ENCODE assay signal across 16 cellular contexts in the genomic region with DNA sequence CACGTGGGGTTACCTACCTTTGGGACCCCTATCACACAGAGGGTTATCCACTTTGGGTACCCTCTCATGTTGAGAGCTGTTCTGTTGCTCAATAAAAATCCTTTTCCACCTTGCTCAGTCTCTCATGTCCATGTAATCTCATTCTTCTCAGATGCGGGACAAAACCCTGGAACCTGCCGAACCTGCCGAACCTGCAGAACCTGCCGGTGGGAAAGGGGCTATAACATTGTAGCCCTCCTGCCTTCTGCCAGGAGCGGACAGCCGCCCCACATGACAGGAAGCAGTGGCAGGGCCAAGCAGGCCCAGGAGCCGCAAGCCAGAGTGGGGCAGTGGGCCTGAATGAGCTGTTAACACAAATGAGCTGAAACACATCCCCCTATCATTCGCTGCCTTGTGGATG. TPM values are rescaled to one million over a fixed set of nuclear protein-coding genes. Genes with fewer than 3 reads are reported as not detected.
DNase-seq lines count a peak whose midpoint lies in the region; ATAC-seq and TF ChIP-seq lines count a peak whose summit lies in the region.
"Had no signal": no experiment of that assay in that cellular context is flagged by ENCODE, and none has a peak within 500 bp of the region (broad histone marks: within the 10 kb centered on the region; RNA-seq: fewer than 3 reads in every experiment).

No MANE protein-coding gene starts in this region.

- H2BK120ac ChIP-seq in neuronal stem cell (ENCODE audit: low read depth, low read length), result no peak overlapping the region

- 97% methylated on average over 5 of the region's 9 CpGs for WGBS in mammary epithelial cell (ENCODE audit: low coverage, missing lambda C conversion rate)
- no CpG with 5 or more reads among the region's 9 CpGs for WGBS in neuronal stem cell (ENCODE audit: extremely low coverage in 2 of 2, insufficient read length in 2 of 2, insufficient replicate concordance in 1 of 2), 2 donors

- no peak overlapping the region for H2AK5ac ChIP-seq in neuronal stem cell (ENCODE audit: low read depth, low read length)

- no peaks in the 10 kb centered on the region for H3K27me3 Mint-ChIP-seq in MCF 10A (ENCODE audit: insufficient read depth, unreplicated experiment)
- H3K27me3 Mint-ChIP-seq in activated T-helper 17 cell treated with anti-CD3 and anti-CD28 coated beads, Interleukin-2, amount 50 U/mL, for 72 hours, result no peaks in the 10 kb centered on the region
- H3K27me3 Mint-ChIP-seq in CD8-positive, alpha-beta memory T cell, result no peaks in the 10 kb centered on the region
- H3K27me3 Mint-ChIP-seq: CD4-positive, alpha-beta T cell had no signal

- no peak for ATAC-seq in activated T-helper 17 cell treated with anti-CD3 and anti-CD28 coated beads, Interleukin-2, amount 50 U/mL, for 72 hours (replicated peaks)
- ATAC-seq in HG03108 (IDR thresholded peaks at IDR 0.05; ENCODE audit: unreplicated experiment) (no peak), GM18519 (IDR thresholded peaks at IDR 0.05; ENCODE audit: low FRiP score, unreplicated experiment) (no peak)

- no peak overlapping the region for H3K23ac ChIP-seq in neuronal stem cell (ENCODE audit: low read depth, low read length, poor library complexity)

- POLR2A ChIA-PET in MCF 10A (lab: Yijun Ruan, JAX), result interaction anchor here (0.7 to 1.1 kb wide), 2 partner anchors 19 to 32 kb away, joined by 3 read pairs; a partner anchor contains a TSS
- POLR2A ChIA-PET in CD8-positive, alpha-beta memory T cell (lab: Charles Lee), result no interaction called here

- BruUV-seq in MCF 10A (replicated peaks; lab: Mats Ljungman, UMichigan) (no TSS peak), mammary epithelial cell (replicated peaks; lab: Mats Ljungman, UMichigan) (no TSS peak)

- in situ Hi-C loops in mammary epithelial cell (cut with MboI; ENCODE audit: low sequenced_read_pairs in 2 of 2), result loop anchor here (25.0 kb wide), 1 partner anchor 458 kb away; a partner anchor contains a TSS

- no peak overlapping the region for H3K4me3 Mint-ChIP-seq in MCF 10A (ENCODE audit: unreplicated experiment)
- peak overlapping the region; percentile 52 for H3K4me3 Mint-ChIP-seq in activated T-helper 17 cell treated with anti-CD3 and anti-CD28 coated beads, Interleukin-2, amount 50 U/mL, for 72 hours
- H3K4me3 Mint-ChIP-seq in CD8-positive, alpha-beta memory T cell, result no peak overlapping the region

- DNase-seq in MCF 10A (ENCODE audit: unreplicated experiment), result no peak
- DNase-seq in mammary epithelial cell, result no peak
- no peak for DNase-seq in neuronal stem cell (ENCODE audit: low spot score)
- DNase-seq in CD8-positive, alpha-beta memory T cell, result no peak
- DNase-seq: ACHN; BE2C; CD4-positive, alpha-beta T cell; DMS79 treated with DMSO at 0.1 percent for 48 hours; GF-D8; GM23248; HCEC 1CT had no signal

- H2AFZ ChIP-seq in mammary epithelial cell (ENCODE audit: low read depth, low read length) (no peak overlapping the region), neuronal stem cell (ENCODE audit: low read length) (no peak overlapping the region)
- H2AFZ ChIP-seq: GM23248 had no signal

- dilution Hi-C loops in mammary epithelial cell (cut with HindIII; ENCODE audit: low sequenced_read_pairs), result no loop called here

- TF ChIP-seq CTCF in MCF 10A (IDR thresholded peaks at IDR 0.05; ENCODE audit: unreplicated experiment) (no peak), mammary epithelial cell (conservative IDR thresholded peaks at IDR 0.05 in 1 of 2, IDR thresholded peaks at IDR 0.05 in 1 of 2; ENCODE audit: extremely low read depth in 1 of 2, insufficient read depth in 1 of 2, low read depth in 1 of 2, low read length in 2 of 2) (no peak)

- peaks cover 10% of the 10 kb centered on the region for H3K36me3 ChIP-seq in mammary epithelial cell (ENCODE audit: insufficient read depth, low read length)
- peaks cover 26 to 96% of the 10 kb centered on the region in 2 donors for H3K36me3 ChIP-seq in neuronal stem cell (replicated peaks in 1 of 2; ENCODE audit: control insufficient read depth in 2 of 2, insufficient read depth in 2 of 2, low read length in 2 of 2)
- peaks cover 54% of the 10 kb centered on the region for H3K36me3 ChIP-seq in CD8-positive, alpha-beta memory T cell (ENCODE audit: insufficient read depth, low read length)

- no peak overlapping the region for H2BK15ac ChIP-seq in neuronal stem cell (ENCODE audit: low read length)

- peaks cover 40% of the 10 kb centered on the region for H3K36me3 Mint-ChIP-seq in MCF 10A (ENCODE audit: insufficient read depth, unreplicated experiment)
- H3K36me3 Mint-ChIP-seq in activated T-helper 17 cell treated with anti-CD3 and anti-CD28 coated beads, Interleukin-2, amount 50 U/mL, for 72 hours (ENCODE audit: low read depth), result peaks cover 79% of the 10 kb centered on the region
- H3K36me3 Mint-ChIP-seq in CD8-positive, alpha-beta memory T cell, result peaks cover 22 to 80% (median 29%) of the 10 kb centered on the region in 3 donors

- peaks cover 6% of the 10 kb centered on the region for H3K9me3 Mint-ChIP-seq in MCF 10A (ENCODE audit: unreplicated experiment)
- H3K9me3 Mint-ChIP-seq in activated T-helper 17 cell treated with anti-CD3 and anti-CD28 coated beads, Interleukin-2, amount 50 U/mL, for 72 hours, result no peaks in the 10 kb centered on the region
- H3K9me3 Mint-ChIP-seq in CD8-positive, alpha-beta memory T cell, result peaks cover 0 to 4% (median 2%) of the 10 kb centered on the region in 5 donors

- no peaks in the 10 kb centered on the region for H3K27me3 ChIP-seq in mammary epithelial cell (ENCODE audit: insufficient read depth, low read length)
- no peaks in the 10 kb centered on the region for H3K27me3 ChIP-seq in neuronal stem cell (ENCODE audit: control insufficient read depth in 3 of 3, insufficient read depth in 3 of 3, low read depth in 1 of 3, low read length in 3 of 3)
- no peaks in the 10 kb centered on the region for H3K27me3 ChIP-seq in CD8-positive, alpha-beta memory T cell (ENCODE audit: insufficient read depth, low read length, poor library complexity, severe bottlenecking)
- H3K27me3 ChIP-seq: BE2C had no signal

- peak overlapping the region; percentile 23 for H3K18ac ChIP-seq in neuronal stem cell (ENCODE audit: low read length)

- no peak overlapping the region for H3K4me3 ChIP-seq in mammary epithelial cell (replicated peaks in 1 of 3; ENCODE audit: insufficient read depth in 1 of 3, low read depth in 2 of 3, low read length in 3 of 3)
- no peak overlapping the region for H3K4me3 ChIP-seq in neuronal stem cell (ENCODE audit: low read length in 2 of 2)
- no peak overlapping the region for H3K4me3 ChIP-seq in CD8-positive, alpha-beta memory T cell (ENCODE audit: low read length)
- H3K4me3 ChIP-seq: GM23248 had no signal

- H2BK12ac ChIP-seq in neuronal stem cell (ENCODE audit: low read length), result no peak overlapping the region

- peak overlapping the region; percentile 46 for H3K27ac Mint-ChIP-seq in MCF 10A (ENCODE audit: low read depth, unreplicated experiment)
- H3K27ac Mint-ChIP-seq in activated T-helper 17 cell treated with anti-CD3 and anti-CD28 coated beads, Interleukin-2, amount 50 U/mL, for 72 hours, result peak overlapping the region; percentile 64
- H3K27ac Mint-ChIP-seq in CD8-positive, alpha-beta memory T cell, result peak overlapping the region in 1 of 8 donors; percentile 64

- no peaks in the 10 kb centered on the region for H4K20me1 ChIP-seq in mammary epithelial cell (ENCODE audit: insufficient read depth, low read length)

- no peak overlapping the region for H4K91ac ChIP-seq in neuronal stem cell (ENCODE audit: low read depth, low read length, poor library complexity)

- H3K79me1 ChIP-seq in neuronal stem cell (ENCODE audit: low read depth, low read length), result peaks cover 2% of the 10 kb centered on the region

- H3K4me1 ChIP-seq in mammary epithelial cell (ENCODE audit: insufficient read depth, low read length) (peaks cover 15% of the 10 kb centered on the region), neuronal stem cell (ENCODE audit: control insufficient read depth in 2 of 2, insufficient read depth in 1 of 2, low read depth in 1 of 2, low read length in 2 of 2) (no peaks in the 10 kb centered on the region)
- peaks cover 43% of the 10 kb centered on the region for H3K4me1 ChIP-seq in CD8-positive, alpha-beta memory T cell (ENCODE audit: insufficient read depth, low read length)
- H3K4me1 ChIP-seq: BE2C had no signal

- intact Hi-C loops in MCF 10A (cut with micrococcal nuclease), result no loop called here
- intact Hi-C loops in mammary epithelial cell (cut with micrococcal nuclease), result no loop called here

- H3K14ac ChIP-seq in neuronal stem cell (ENCODE audit: low read length), result no peak overlapping the region

- peaks cover 14% of the 10 kb centered on the region for H3K4me1 Mint-ChIP-seq in MCF 10A (ENCODE audit: insufficient read depth, unreplicated experiment)
- H3K4me1 Mint-ChIP-seq in activated T-helper 17 cell treated with anti-CD3 and anti-CD28 coated beads, Interleukin-2, amount 50 U/mL, for 72 hours, result peaks cover 46% of the 10 kb centered on the region
- peaks cover 53 to 77% (median 66%) of the 10 kb centered on the region in 3 donors for H3K4me1 Mint-ChIP-seq in CD8-positive, alpha-beta memory T cell

- H3K4me2 ChIP-seq in mammary epithelial cell (ENCODE audit: insufficient read depth, low read depth, low read length) (no peak overlapping the region), neuronal stem cell (ENCODE audit: insufficient read depth, low read length, poor library complexity, severe bottlenecking) (no peak overlapping the region)

- H3K9ac ChIP-seq in mammary epithelial cell (ENCODE audit: insufficient read depth, low read length) (no peak overlapping the region), neuronal stem cell (ENCODE audit: low read depth, low read length, poor library complexity) (no peak overlapping the region)
- H3K9ac ChIP-seq: GM23248 had no signal

- H3K4ac ChIP-seq in neuronal stem cell (ENCODE audit: low read length), result no peak overlapping the region

- H3K9me3 ChIP-seq in mammary epithelial cell (replicated peaks; ENCODE audit: insufficient read depth, low read length) (no peaks in the 10 kb centered on the region), neuronal stem cell (replicated peaks in 1 of 2; ENCODE audit: control insufficient read depth in 2 of 2, insufficient read depth in 1 of 2, low read depth in 1 of 2, low read length in 2 of 2) (peaks cover 16 to 42% of the 10 kb centered on the region in 2 donors)
- peaks cover 6% of the 10 kb centered on the region for H3K9me3 ChIP-seq in CD8-positive, alpha-beta memory T cell (ENCODE audit: low read length)
- H3K9me3 ChIP-seq: BE2C had no signal

- no peak overlapping the region for H2BK5ac ChIP-seq in neuronal stem cell (ENCODE audit: low read length)

- H4K8ac ChIP-seq in neuronal stem cell (ENCODE audit: low read depth, low read length), result no peak overlapping the region

- peaks cover 84% of the 10 kb centered on the region for H3K79me2 ChIP-seq in mammary epithelial cell (ENCODE audit: insufficient read depth, low read length)

- CTCF ChIA-PET in MCF 10A (lab: Yijun Ruan, JAX) (interaction anchor here (0.8 kb wide), 1 partner anchor 10 kb away, joined by 3 read pairs; no protein-coding TSS in a partner anchor), mammary epithelial cell (lab: Charles Lee; ENCODE audit: low non-redundant PET) (no interaction called here)
- CTCF ChIA-PET in CD8-positive, alpha-beta memory T cell (lab: Charles Lee), result no interaction called here

- no peak overlapping the region for H3K27ac ChIP-seq in mammary epithelial cell (ENCODE audit: insufficient read depth, low read depth, low read length)
- no peak overlapping the region for H3K27ac ChIP-seq in neuronal stem cell (replicated peaks; ENCODE audit: low read length)
- H3K27ac ChIP-seq in CD8-positive, alpha-beta memory T cell (ENCODE audit: low read depth, low read length), result no peak overlapping the region
- H3K27ac ChIP-seq: C4-2B, GM23248, HL-60 had no signal

RNA-seq across cellular contexts. Expression of a gene that starts 18.1 kb away (rescaled TPM):
- total RNA-seq in MCF 10A (2022) (10.2 and 11.0 TPM in 2 replicates), mammary epithelial cell (10 to 100 TPM; 13.3 to 18.0 TPM)
- polyA plus RNA-seq in mammary epithelial cell, result 6.8 TPM
- polyA minus RNA-seq in mammary epithelial cell, result 13.1 TPM
- total RNA-seq in activated T-helper 17 cell treated with anti-CD3 and anti-CD28 coated beads, Interleukin-2, amount 50 U/mL, for 72 hours, result 10 to 100 TPM; 34.0 to 44.5 TPM
- 9.8 TPM for polyA plus RNA-seq in neuronal stem cell (2013, experiment 1 of 2)
- polyA plus RNA-seq in neuronal stem cell (2013, experiment 2 of 2), result 10.2 TPM
- 10 to 100 TPM; 38.9 to 39.7 TPM for total RNA-seq in CD8-positive, alpha-beta memory T cell
- polyA plus RNA-seq in CD8-positive, alpha-beta memory T cell, result 39.6 TPM

RNA-seq across cellular contexts. Expression of a gene that starts 18.5 kb away (rescaled TPM):
- total RNA-seq in MCF 10A (2022) (70.6 and 73.6 TPM in 2 replicates), mammary epithelial cell (10 to 100 TPM; 45.0 to 69.7 TPM)
- polyA plus RNA-seq in mammary epithelial cell, result 15.7 TPM
- 216 TPM for polyA minus RNA-seq in mammary epithelial cell
- total RNA-seq in activated T-helper 17 cell treated with anti-CD3 and anti-CD28 coated beads, Interleukin-2, amount 50 U/mL, for 72 hours, result 10 to 100 TPM; 43.6 to 89.7 TPM
- 23.7 TPM for polyA plus RNA-seq in neuronal stem cell (2013, experiment 1 of 2)
- polyA plus RNA-seq in neuronal stem cell (2013, experiment 2 of 2), result 24.4 TPM
- 10 to 100 TPM; 76.0 to 77.1 TPM for total RNA-seq in CD8-positive, alpha-beta memory T cell
- polyA plus RNA-seq in CD8-positive, alpha-beta memory T cell, result 87.1 TPM
